Comparison of ENCODE assay signal across 10 cellular contexts in genomic region chr20:49603209-49603627, GRCh38. TPM values are rescaled to one million over a fixed set of nuclear protein-coding genes. Genes with fewer than 3 reads are reported as not detected.
DNase-seq lines count a peak whose midpoint lies in the region; ATAC-seq and TF ChIP-seq lines count a peak whose summit lies in the region.
"Had no signal": no experiment of that assay in that cellular context is flagged by ENCODE, and none has a peak within 500 bp of the region (broad histone marks: within the 10 kb centered on the region; RNA-seq: fewer than 3 reads in every experiment).

No MANE protein-coding gene starts in this region.

- H3K27ac ChIP-seq in BLaER1 (no peak overlapping the region), breast epithelium (peak overlapping the region in 1 of 2 donors; percentile 55)

- H3K9me3 ChIP-seq in BLaER1 (no peaks in the 10 kb centered on the region), breast epithelium (no peaks in the 10 kb centered on the region)

- H3K36me3 ChIP-seq in BLaER1 = no peaks in the 10 kb centered on the region
- no peaks in the 10 kb centered on the region for H3K36me3 ChIP-seq in breast epithelium

- no peak overlapping the region for H3K9ac ChIP-seq in BLaER1

- ATAC-seq in left colon = peak; percentile 26

- H3K4me1 Mint-ChIP-seq in HFFc6 (ENCODE audit: low read depth) = peaks cover 20% of the 10 kb centered on the region

- H3K4me2 ChIP-seq in BLaER1 = peak overlapping the region; percentile 83

- DNase-seq in HFFc6 = peak; percentile 69
- DNase-seq in amniotic epithelial cell (ENCODE audit: low read depth) = peak; percentile 74
- DNase-seq in left colon = no peak
- no peak for DNase-seq in NCI-H748 treated with DMSO at 0.1 percent for 48 hours (lab: John Stamatoyannopoulos, UW)
- DNase-seq in putamen (ENCODE audit: low spot score) = no peak
- no peak for DNase-seq in breast epithelium (ENCODE audit: low spot score in 2 of 2)
- no peak for DNase-seq in mucosa of gallbladder (ENCODE audit: low spot score)
- DNase-seq: stimulated activated naive CD4-positive, alpha-beta T cell had no signal

- H3K4me3 ChIP-seq in BLaER1 (no peak overlapping the region), breast epithelium (no peak overlapping the region)
- H3K4me3 ChIP-seq: dorsolateral prefrontal cortex had no signal

- no peak overlapping the region for H3K4me3 Mint-ChIP-seq in HFFc6

- no peaks in the 10 kb centered on the region for H3K9me3 Mint-ChIP-seq in HFFc6

- no peaks in the 10 kb centered on the region; the same call in 1 of the 2 replicates for H4K20me1 ChIP-seq in BLaER1

- intact Hi-C loops in left colon (cut with DNase I, micrococcal nuclease) = loop anchor here in 1 of 2 donors (10.0 kb wide), 1 partner anchor 58 kb away; no protein-coding TSS in a partner anchor
- intact Hi-C loops in breast epithelium (cut with DNase I; ENCODE audit: low total_unique reads) = loop anchor here (10.0 kb wide), 1 partner anchor 58 kb away; no protein-coding TSS in a partner anchor

- no peak for TF ChIP-seq POLR2A in breast epithelium (IDR thresholded peaks at IDR 0.05)

- H3K27me3 Mint-ChIP-seq in HFFc6 (ENCODE audit: insufficient read depth) = no peaks in the 10 kb centered on the region; the same call in none of the 2 replicates

- no peak overlapping the region; the same call in 1 of the 2 replicates for H3K27ac Mint-ChIP-seq in HFFc6

- H3K4me1 ChIP-seq in BLaER1 (peaks cover 48% of the 10 kb centered on the region), breast epithelium (no peaks in the 10 kb centered on the region)

- H3K27me3 ChIP-seq in BLaER1 (peaks cover 3% of the 10 kb centered on the region; the same call in 1 of the 2 replicates), breast epithelium (no peaks in the 10 kb centered on the region)

- peak; percentile 53; the same call in 1 of the 2 replicates for TF ChIP-seq CTCF in HFFc6 (IDR thresholded peaks at IDR 0.05)
- no peak for TF ChIP-seq CTCF in breast epithelium (IDR thresholded peaks at IDR 0.05)

- no peaks in the 10 kb centered on the region for H3K36me3 Mint-ChIP-seq in HFFc6 (ENCODE audit: low read depth)

RNA-seq across cellular contexts. Expression of gene PTGIS, which starts 35.3 kb away (rescaled TPM):
- total RNA-seq in HFFc6 (2021; fragmentation: NEBNext Ultra II Directional; extraction: Animal tissue kit (Norgen Biotek cat#: 25700)) = under 1 TPM in 1 of 6 experiments, not detected in 5; 0.05 TPM
- 10 to 100 TPM in 1 of 2 donors, 1 to 10 TPM in 1; 4.5 to 13.0 TPM for total RNA-seq in left colon
- total RNA-seq in breast epithelium = 10 to 100 TPM; 38.7 to 41.7 (median 41.0) TPM
- total RNA-seq in mucosa of gallbladder = 101 TPM

Comparison
In these comparisons a context has a peak if more than half of its experiments do, and no peak if none do; other contexts are left out.
1. DNase-seq: peak in HFFc6 (single experiment) and amniotic epithelial cell (single experiment); none in left colon (0 of 2), NCI-H748 treated with DMSO at 0.1 percent for 48 hours (single experiment), putamen (single experiment), breast epithelium (0 of 2) and mucosa of gallbladder (single experiment).
2. RNA of gene PTGIS, which starts 35.3 kb away (total RNA-seq): 101 TPM in mucosa of gallbladder (single experiment), 38.7 to 41.7 TPM in breast epithelium and 4.5 to 13.0 TPM in left colon; 0.05 TPM in HFFc6; every median in the first group is over 4 times any median in the second.